ENCODE assay signal across 14 cellular contexts in the genomic region with DNA sequence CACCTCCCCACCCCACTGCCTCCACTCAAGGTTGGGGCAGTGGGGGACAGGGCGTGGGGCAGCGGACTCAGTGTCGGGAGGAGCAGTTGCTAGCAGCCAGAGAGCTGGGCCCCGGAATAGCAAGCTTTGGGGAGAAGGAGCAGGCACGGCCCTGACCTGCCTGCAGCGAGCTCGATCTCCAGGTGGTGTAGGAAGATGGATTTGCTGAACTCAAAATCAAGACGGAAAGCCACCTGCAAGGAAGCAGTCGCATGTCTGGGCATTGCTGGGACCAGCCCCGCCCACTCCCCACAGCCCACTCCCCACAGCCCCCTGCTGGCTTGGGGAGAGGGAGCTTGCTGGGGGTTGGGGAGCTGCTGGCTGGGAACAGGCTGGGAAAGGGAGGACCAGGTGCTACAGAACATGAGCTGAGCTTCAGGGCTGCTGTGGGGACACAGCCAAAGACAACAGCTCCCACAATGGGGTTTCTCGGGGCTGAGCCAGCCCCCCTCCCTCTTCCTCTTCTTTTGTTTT. TPM values are rescaled to one million over a fixed set of nuclear protein-coding genes. Genes with fewer than 3 reads are reported as not detected.
A peak's percentile ranks its signal among the peaks of the same experiment; 100 is the strongest.
DNase-seq lines count a peak whose midpoint lies in the region; ATAC-seq and TF ChIP-seq lines count a peak whose summit lies in the region.
"Had no signal": no experiment of that assay in that cellular context is flagged by ENCODE, and none has a peak within 500 bp of the region (broad histone marks: within the 10 kb centered on the region; RNA-seq: fewer than 3 reads in every experiment).

No MANE protein-coding gene starts in this region.

- peaks cover 41% of the 10 kb centered on the region for H3K4me1 ChIP-seq in mesenchymal stem cell (ENCODE audit: control insufficient read depth, insufficient read depth, low read depth, low read length)

- H3K9me3 ChIP-seq in mesenchymal stem cell (ENCODE audit: control insufficient read depth, low read length): no peaks in the 10 kb centered on the region
- H3K9me3 ChIP-seq: esophagus squamous epithelium had no signal

- no peaks in the 10 kb centered on the region for H3K27me3 ChIP-seq in H7 (ENCODE audit: control insufficient read depth, insufficient read depth, low read length)
- H3K27me3 ChIP-seq in mesenchymal stem cell (ENCODE audit: control insufficient read depth in 1 of 2, insufficient read depth in 1 of 2, low read length in 2 of 2): peaks cover 0 to 12% of the 10 kb centered on the region in 2 experiments
- H3K27me3 ChIP-seq: cardiac muscle cell had no signal

- H3K36me3 ChIP-seq in H7 (replicated peaks; ENCODE audit: control insufficient read depth, insufficient read depth, low read length): no peaks in the 10 kb centered on the region
- H3K36me3 ChIP-seq in mesenchymal stem cell (ENCODE audit: control insufficient read depth in 1 of 2, insufficient read depth in 2 of 2, low read depth in 1 of 2, low read length in 2 of 2): peaks cover 0 to 92% of the 10 kb centered on the region in 2 experiments
- H3K36me3 ChIP-seq: cardiac muscle cell, esophagus squamous epithelium had no signal

- peak overlapping the region in 1 of 2 experiments; percentile 56 for H3K18ac ChIP-seq in mesenchymal stem cell (ENCODE audit: low read depth in 1 of 2, low read length in 2 of 2)

- H3K4me3 ChIP-seq in H7 (ENCODE audit: insufficient read depth, low read depth, low read length) (no peak overlapping the region), mesenchymal stem cell (ENCODE audit: insufficient read depth in 1 of 2, low read depth in 1 of 2, low read length in 2 of 2) (no peak overlapping the region)
- H3K4me3 ChIP-seq: cardiac muscle cell, esophagus squamous epithelium had no signal

- peak overlapping the region in 1 of 2 experiments; percentile 56 for H3K14ac ChIP-seq in mesenchymal stem cell (ENCODE audit: low read length in 2 of 2)

- no peak overlapping the region for H2BK15ac ChIP-seq in mesenchymal stem cell (ENCODE audit: low read depth, poor library complexity, severe bottlenecking)

- H3K27ac Mint-ChIP-seq in CD14-positive monocyte: no peak overlapping the region
- H3K27ac Mint-ChIP-seq: activated T-helper 17 cell treated with anti-CD3 and anti-CD28 coated beads, Interleukin-2, amount 50 U/mL, for 72 hours had no signal

- H2AFZ ChIP-seq in mesenchymal stem cell (ENCODE audit: low read depth, low read length): no peak overlapping the region

- peaks cover 0 to 3% (median 1%) of the 10 kb centered on the region in 3 donors for H3K27me3 Mint-ChIP-seq in CD14-positive monocyte (ENCODE audit: low read depth in 3 of 3)
- H3K27me3 Mint-ChIP-seq: activated T-helper 17 cell treated with anti-CD3 and anti-CD28 coated beads, Interleukin-2, amount 50 U/mL, for 72 hours; CD4-positive, CD25-positive, alpha-beta regulatory T cell had no signal

- H3K9ac ChIP-seq in mesenchymal stem cell (ENCODE audit: low read length): no peak overlapping the region

- no peak for TF ChIP-seq CTCF in CD14-positive monocyte (IDR thresholded peaks at IDR 0.05)

- H3K27ac ChIP-seq in mesenchymal stem cell (ENCODE audit: low read length, poor library complexity, severe bottlenecking): no peak overlapping the region
- H3K27ac ChIP-seq: cardiac muscle cell, esophagus squamous epithelium had no signal

- H2BK12ac ChIP-seq in mesenchymal stem cell (ENCODE audit: low read length in 2 of 2): peak overlapping the region in 1 of 2 experiments; percentile 19

- H3K4me3 Mint-ChIP-seq in CD14-positive monocyte: no peak overlapping the region
- H3K4me3 Mint-ChIP-seq: activated T-helper 17 cell treated with anti-CD3 and anti-CD28 coated beads, Interleukin-2, amount 50 U/mL, for 72 hours had no signal

- no peaks in the 10 kb centered on the region for H3K36me3 Mint-ChIP-seq in CD14-positive monocyte
- H3K36me3 Mint-ChIP-seq: CD4-positive, CD25-positive, alpha-beta regulatory T cell had no signal

- peaks cover 7% of the 10 kb centered on the region for H3K79me1 ChIP-seq in mesenchymal stem cell (replicated peaks; ENCODE audit: low read length, poor library complexity, severe bottlenecking)

- WGBS in mesenchymal stem cell: 80% methylated on average over 1 of the region's 11 CpGs

- no peak overlapping the region for H4K91ac ChIP-seq in mesenchymal stem cell (ENCODE audit: low read length)

- H2BK5ac ChIP-seq in mesenchymal stem cell (ENCODE audit: low read depth, low read length, poor library complexity, severe bottlenecking): no peak overlapping the region

- no peak overlapping the region for H3K23ac ChIP-seq in mesenchymal stem cell (ENCODE audit: low read length in 2 of 2)

- peak; percentile 22 for DNase-seq in CD14-positive monocyte (ENCODE audit: low spot score)
- peak; percentile 81 for DNase-seq in H7
- peak; percentile 56 for DNase-seq in cerebellar cortex (ENCODE audit: low spot score)
- DNase-seq in mesenchymal stem cell: no peak
- DNase-seq in COLO668 (lab: John Stamatoyannopoulos, UW; ENCODE audit: unreplicated experiment): no peak
- DNase-seq: CD4-positive, CD25-positive, alpha-beta regulatory T cell; esophagus squamous epithelium; GF-D8; right cardiac atrium had no signal

- peak overlapping the region; percentile 20 for H4K8ac ChIP-seq in mesenchymal stem cell (ENCODE audit: low read length)

- no peak overlapping the region for H3K4me2 ChIP-seq in mesenchymal stem cell (ENCODE audit: low read length, poor library complexity, severe bottlenecking)

- ATAC-seq in HG02571 (IDR thresholded peaks at IDR 0.05; ENCODE audit: unreplicated experiment) (no peak), HG03097 (IDR thresholded peaks at IDR 0.05; ENCODE audit: low FRiP score, unreplicated experiment) (no peak), GM18870 (IDR thresholded peaks at IDR 0.05; ENCODE audit: unreplicated experiment) (no peak)
- ATAC-seq: activated T-helper 17 cell treated with anti-CD3 and anti-CD28 coated beads, Interleukin-2, amount 50 U/mL, for 72 hours had no signal

- no peak overlapping the region for H3K4ac ChIP-seq in mesenchymal stem cell (ENCODE audit: low read depth in 1 of 2, low read length in 2 of 2)

- intact Hi-C loops in CD14-positive monocyte (cut with micrococcal nuclease): no loop called here

- H2BK120ac ChIP-seq in mesenchymal stem cell (ENCODE audit: low read depth, low read length): no peak overlapping the region

- no peak overlapping the region for H2AK5ac ChIP-seq in mesenchymal stem cell (ENCODE audit: low read length, severe bottlenecking)

- H3K9me3 Mint-ChIP-seq in CD14-positive monocyte: peaks cover 0 to 1% (median 0%) of the 10 kb centered on the region in 7 donors
- H3K9me3 Mint-ChIP-seq: activated T-helper 17 cell treated with anti-CD3 and anti-CD28 coated beads, Interleukin-2, amount 50 U/mL, for 72 hours; CD4-positive, CD25-positive, alpha-beta regulatory T cell had no signal

- H3K4me1 Mint-ChIP-seq in CD14-positive monocyte: peaks cover 2% of the 10 kb centered on the region
- H3K4me1 Mint-ChIP-seq: activated T-helper 17 cell treated with anti-CD3 and anti-CD28 coated beads, Interleukin-2, amount 50 U/mL, for 72 hours; CD4-positive, CD25-positive, alpha-beta regulatory T cell had no signal

RNA-seq across cellular contexts. Expression of gene FEM1B, which starts 38.0 kb away (rescaled TPM):
- 10 to 100 TPM; 26.0 to 26.4 TPM for polyA plus RNA-seq in CD14-positive monocyte
- total RNA-seq in H7 (2014; rRNA removed; shearing (Covaris generic)): 78.4 and 91.7 TPM in 2 replicates
- 28.3 TPM for polyA plus RNA-seq in mesenchymal stem cell (2013, experiment 1 of 2)
- 28.2 TPM for polyA plus RNA-seq in mesenchymal stem cell (2013, experiment 2 of 2)

Comparison
In these comparisons a context has a peak if more than half of its experiments do, and no peak if none do; other contexts are left out.
1. DNase-seq: peak in CD14-positive monocyte (single experiment), H7 (single experiment) and cerebellar cortex (single experiment); none in mesenchymal stem cell (single experiment) and COLO668 (single experiment).